In the genomic region with DNA sequence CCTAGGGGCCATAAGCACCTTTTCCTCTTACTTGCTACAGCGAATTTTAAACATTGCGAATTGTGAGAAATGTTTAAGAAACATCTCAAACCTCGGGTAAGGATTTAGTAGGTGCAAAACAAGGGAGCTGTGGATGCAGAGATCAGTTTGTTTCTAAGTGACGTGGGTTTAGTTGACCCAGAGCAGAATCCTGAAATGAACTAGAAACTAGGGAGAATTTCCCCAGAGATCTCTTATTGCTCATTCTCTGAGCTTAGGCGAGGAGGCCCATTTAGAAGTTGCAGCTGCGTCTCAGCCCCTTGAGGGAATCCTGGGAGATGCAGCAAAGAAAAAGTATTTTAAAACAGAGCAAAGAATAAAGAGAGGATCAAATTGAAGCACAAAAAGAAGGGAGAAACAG, we compare ENCODE assay signal across 21 cellular contexts. TPM values are rescaled to one million over a fixed set of nuclear protein-coding genes. Genes with fewer than 3 reads are reported as not detected.
A peak's percentile ranks its signal among the peaks of the same experiment; 100 is the strongest.
DNase-seq lines count a peak whose midpoint lies in the region; ATAC-seq, FAIRE-seq and TF ChIP-seq lines count a peak whose summit lies in the region.
"Had no signal": no experiment of that assay in that cellular context is flagged by ENCODE, and none has a peak within 500 bp of the region (broad histone marks: within the 10 kb centered on the region; RNA-seq: fewer than 3 reads in every experiment).

No MANE protein-coding gene starts in this region.

- H3K9me3 ChIP-seq in K562 (replicated peaks; ENCODE audit: control insufficient read depth, insufficient read depth, low read depth, low read length) (no peaks in the 10 kb centered on the region), transverse colon (no peaks in the 10 kb centered on the region)
- H3K9me3 ChIP-seq: BLaER1, HAP-1 had no signal

- TF ChIP-seq EP300 in K562 (IDR thresholded peaks at IDR 0.05; ENCODE audit: low read length) (no peak), transverse colon (IDR thresholded peaks at IDR 0.05; ENCODE audit: low read depth) (no peak)

- H3K4me3 ChIP-seq in GM23338, result no peak overlapping the region
- no peak overlapping the region for H3K4me3 ChIP-seq in K562
- no peak overlapping the region for H3K4me3 ChIP-seq in transverse colon
- H3K4me3 ChIP-seq: BLaER1, HAP-1 had no signal

- H3K4me2 ChIP-seq in GM23338, result no peak overlapping the region
- H3K4me2 ChIP-seq in K562 (ENCODE audit: insufficient read depth, low read length), result no peak overlapping the region
- H3K4me2 ChIP-seq: BLaER1 had no signal

- TF ChIP-seq POLR2A in K562 (conservative IDR thresholded peaks at IDR 0.05) (no peak), transverse colon (IDR thresholded peaks at IDR 0.05) (no peak)

- no peak overlapping the region for H3K27ac ChIP-seq in GM23338 (ENCODE audit: low read depth)
- H3K27ac ChIP-seq in K562 (ENCODE audit: extremely low read depth, low read depth, low read length), result no peak overlapping the region
- H3K27ac ChIP-seq in transverse colon, result no peak overlapping the region
- H3K27ac ChIP-seq: BLaER1 had no signal

- no peaks in the 10 kb centered on the region for H3K79me2 ChIP-seq in GM23338 (replicated peaks; ENCODE audit: insufficient read depth)
- no peaks in the 10 kb centered on the region for H3K79me2 ChIP-seq in K562 (ENCODE audit: control insufficient read depth, insufficient read depth, low read length)

- CTCF ChIA-PET in K562 (lab: Yijun Ruan, JAX; ENCODE audit: low intra/inter-chr PET ratio), result no interaction called here

- no peak overlapping the region for H3K9ac ChIP-seq in K562 (ENCODE audit: insufficient read depth in 1 of 2, low read depth in 2 of 2, low read length in 2 of 2)
- H3K9ac ChIP-seq: BLaER1 had no signal

- H3K9me1 ChIP-seq in K562 (ENCODE audit: control insufficient read depth, insufficient read depth, low read length), result no peaks in the 10 kb centered on the region

- no peaks in the 10 kb centered on the region; the same call in 1 of the 2 replicates for H3K9me2 ChIP-seq in GM23338 (ENCODE audit: insufficient read depth)

- 55% methylated on average over 4 of the region's 6 CpGs for WGBS in K562 (ENCODE audit: insufficient coverage, low coverage, missing lambda C conversion rate)
- 80 to 100% methylated on average over 2 to 6 of the region's 6 CpGs for WGBS in transverse colon (ENCODE audit: low coverage in 1 of 2), 2 donors

- H3K9me3 Mint-ChIP-seq in GM23338, result no peaks in the 10 kb centered on the region
- peaks cover 3% of the 10 kb centered on the region for H3K9me3 Mint-ChIP-seq in glutamatergic neuron (ENCODE audit: unreplicated experiment)
- H3K9me3 Mint-ChIP-seq: CD4-positive, alpha-beta memory T cell had no signal

- ATAC-seq in GM23338 (no peak), K562 (no peak), sciatic nerve (peak; percentile 68), HG03095 (IDR thresholded peaks at IDR 0.05; ENCODE audit: unreplicated experiment) (no peak), HG02840 (IDR thresholded peaks at IDR 0.05; ENCODE audit: low FRiP score, unreplicated experiment) (no peak)

- TF ChIP-seq CTCF in GM23338 (conservative IDR thresholded peaks at IDR 0.05; ENCODE audit: low read depth in 2 of 2) (no peak; a peak in 1 of 4 replicates), K562 (IDR thresholded peaks at IDR 0.05 in 2 of 3, conservative IDR thresholded peaks at IDR 0.05 in 1 of 3; ENCODE audit: insufficient read depth in 2 of 3, low read depth in 1 of 3, low read length in 3 of 3) (no peak), glutamatergic neuron (IDR thresholded peaks at IDR 0.05; ENCODE audit: partially characterized antibody, unreplicated experiment) (no peak), transverse colon (IDR thresholded peaks at IDR 0.05) (no peak)

- peaks cover 3% of the 10 kb centered on the region for H3K27me3 Mint-ChIP-seq in GM23338 (ENCODE audit: insufficient read depth, low read depth, poor library complexity)
- peaks cover 2% of the 10 kb centered on the region for H3K27me3 Mint-ChIP-seq in glutamatergic neuron (ENCODE audit: unreplicated experiment)

- no peaks in the 10 kb centered on the region for H3K4me1 Mint-ChIP-seq in GM23338
- peaks cover 5% of the 10 kb centered on the region for H3K4me1 Mint-ChIP-seq in glutamatergic neuron (ENCODE audit: low read depth, unreplicated experiment)

- H3K27me3 ChIP-seq in GM23338 (ENCODE audit: insufficient read depth) (no peaks in the 10 kb centered on the region), K562 (ENCODE audit: control insufficient read depth in 2 of 2, insufficient read depth in 2 of 2, low read length in 2 of 2) (no peaks in the 10 kb centered on the region), transverse colon (no peaks in the 10 kb centered on the region)
- H3K27me3 ChIP-seq: BLaER1 had no signal

- H3K4me1 ChIP-seq in GM23338 (ENCODE audit: insufficient read depth) (no peaks in the 10 kb centered on the region), K562 (replicated peaks in 1 of 2; ENCODE audit: control insufficient read depth in 2 of 2, insufficient read depth in 2 of 2, low read length in 2 of 2) (no peaks in the 10 kb centered on the region), transverse colon (no peaks in the 10 kb centered on the region)
- H3K4me1 ChIP-seq: HAP-1 had no signal

- no peak for TF ChIP-seq RAD21 in K562 (CRISPR knock-in tag; conservative IDR thresholded peaks at IDR 0.05 in 1 of 2, IDR thresholded peaks at IDR 0.05 in 1 of 2)

- H3K36me3 ChIP-seq in GM23338 (ENCODE audit: insufficient read depth) (no peaks in the 10 kb centered on the region), K562 (ENCODE audit: control insufficient read depth, insufficient read depth, low read length) (no peaks in the 10 kb centered on the region), transverse colon (no peaks in the 10 kb centered on the region)
- H3K36me3 ChIP-seq: BLaER1, HAP-1 had no signal

- no peaks in the 10 kb centered on the region for H3K36me3 Mint-ChIP-seq in GM23338 (ENCODE audit: low read depth)
- no peaks in the 10 kb centered on the region for H3K36me3 Mint-ChIP-seq in glutamatergic neuron (ENCODE audit: unreplicated experiment)
- H3K36me3 Mint-ChIP-seq: CD14-positive monocyte; CD4-positive, alpha-beta memory T cell had no signal

- BruUV-seq in K562 (replicated peaks; lab: Mats Ljungman, UMichigan), result no TSS peak

- H3K27ac Mint-ChIP-seq in GM23338 (no peak overlapping the region), glutamatergic neuron (ENCODE audit: unreplicated experiment) (peak overlapping the region; percentile 57)
- H3K27ac Mint-ChIP-seq: CD4-positive, alpha-beta memory T cell had no signal

- intact Hi-C loops in K562 (cut with micrococcal nuclease), result no loop called here
- intact Hi-C loops in sciatic nerve (cut with DNase I), result no loop called here
- intact Hi-C loops in transverse colon (cut with DNase I; ENCODE audit: low total_unique reads), result no loop called here

- FAIRE-seq in K562 (lab: Jason Lieb, UNC), result no peak
- FAIRE-seq: GM12892, GM18507, HTR-8/SVneo had no signal

- POLR2A ChIA-PET in K562 (lab: Yijun Ruan, JAX), result interaction anchor here (0.6 to 1.1 kb wide), 3 partner anchors 15 to 85 kb away, joined by 3 read pairs; no protein-coding TSS in a partner anchor

- H2AFZ ChIP-seq in GM23338, result peak overlapping the region; percentile 9; the same call in 1 of the 2 replicates
- H2AFZ ChIP-seq in K562 (ENCODE audit: low read depth, low read length), result 0 out of 2 replicates have a peak overlapping the region, but pooled peaks have one; percentile 31

- in situ Hi-C loops in K562 (cut with MboI) (no loop called here), transverse colon (cut with MboI; ENCODE audit: low pct_ligation_motif_present in 1 of 4, low pct_unique_long_range_greater_than_20kb in 1 of 4, low sequenced_read_pairs in 3 of 4) (loop anchor here in 2 of 4 donors (25.0 kb wide), 2 partner anchors 390 to 615 kb away; no protein-coding TSS in a partner anchor)

- no peaks in the 10 kb centered on the region for H3F3A ChIP-seq in GM23338 (replicated peaks; ENCODE audit: low read depth)

- no peaks in the 10 kb centered on the region for H4K20me1 ChIP-seq in GM23338 (replicated peaks; ENCODE audit: insufficient read depth)
- no peaks in the 10 kb centered on the region for H4K20me1 ChIP-seq in K562 (replicated peaks; ENCODE audit: control insufficient read depth, insufficient read depth, low read length)
- H4K20me1 ChIP-seq: BLaER1 had no signal

- DNase-seq in GM23338 (ENCODE audit: low spot score) (peak; percentile 13), K562 (ENCODE audit: extremely low read depth in 1 of 4, low spot score in 3 of 4) (no peak), glutamatergic neuron (peak; percentile 38), sciatic nerve (ENCODE audit: low spot score) (no peak), transverse colon (no peak)
- DNase-seq: 8988T; CD4-positive, alpha-beta memory T cell; DMS153; DMS79; GDM1; IMR-90 had no signal

- H3K4me3 Mint-ChIP-seq in GM23338 (no peak overlapping the region), glutamatergic neuron (ENCODE audit: unreplicated experiment) (peak overlapping the region; percentile 67)
- H3K4me3 Mint-ChIP-seq: CD14-positive monocyte; CD4-positive, alpha-beta memory T cell had no signal

TF ChIP-seq in GM23338, 12 proteins besides CTCF, POLR2A, EP300 and RAD21 (continues in another document):
- no peak for TF ChIP-seq EZH2 (IDR thresholded peaks at IDR 0.05; ENCODE audit: low read depth, unreplicated experiment)

TF ChIP-seq in K562, 482 proteins besides CTCF, POLR2A, EP300 and RAD21 (continues in another document):
- TF ChIP-seq SP2 (IDR thresholded peaks at IDR 0.05; ENCODE audit: extremely low read depth, low read depth, low read length, poor library complexity, severe bottlenecking), result no peak

RNA-seq across cellular contexts. Expression of a gene that starts 29.3 kb away (rescaled TPM):
- total RNA-seq in GM23338 (2014; rRNA removed; shearing (Covaris generic)), result 6.8 and 6.9 TPM in 2 replicates
- 2.9 and 3.0 TPM in 2 replicates for polyA plus RNA-seq in GM23338 (2016; fragmentation: Nextera tagmentation; extraction: Ambion mirVana)
- total RNA-seq in K562 (2011; cell fraction: chromatin; rRNA removed; ENCODE audit: low replicate concordance), result 10.6 and 11.9 TPM in 2 replicates
- total RNA-seq in K562 (2011; cell fraction: nucleolus; rRNA removed), result 10.7 and 12.1 TPM in 2 replicates
- total RNA-seq in K562 (2011; cell fraction: nucleoplasm; rRNA removed), result 12.3 and 12.6 TPM in 2 replicates
- total RNA-seq in K562 (2014; rRNA removed), result 8.6 and 10.4 TPM in 2 replicates
- 8.6 and 9.7 TPM in 2 replicates for total RNA-seq in K562 (2014; rRNA removed; fragmentation: Illumina TruSeq; extraction: Trizol)
- total RNA-seq in K562 (2015; rRNA removed; fragmentation: Illumina TruSeq; extraction: Trizol), result 6.2 and 7.1 TPM in 2 replicates
- 7.4 and 7.6 TPM in 2 replicates for total RNA-seq in K562 (2021)
- 5.2 and 9.3 TPM in 2 replicates for polyA plus RNA-seq in K562 (2011; rRNA removed)
- 5.4 and 7.5 TPM in 2 replicates for polyA plus RNA-seq in K562 (2011; cell fraction: cytosol; rRNA removed)
- polyA plus RNA-seq in K562 (2011; cell fraction: nucleus; rRNA removed), result 3.3 and 4.7 TPM in 2 replicates
- polyA plus RNA-seq in K562 (2012), result 5.3 and 6.4 TPM in 2 replicates
- 9.1 and 10.1 TPM in 2 replicates for polyA plus RNA-seq in K562 (2014; fragmentation: Illumina TruSeq; extraction: Trizol)
- polyA plus RNA-seq in K562 (2014; fragmentation: Nextera tagmentation; extraction: Ambion mirVana), result 10 to 100 TPM; 15.5 to 21.4 TPM
- 7.4 and 8.4 TPM in 2 replicates for polyA plus RNA-seq in K562 (2014; rRNA removed)
- polyA minus RNA-seq in K562 (2011; rRNA and poly(A)+ RNA removed), result 7.5 and 9.6 TPM in 2 replicates
- 2.9 and 6.8 TPM in 2 replicates for polyA minus RNA-seq in K562 (2011; cell fraction: cytosol; rRNA and poly(A)+ RNA removed)
- 7.9 and 9.6 TPM in 2 replicates for polyA minus RNA-seq in K562 (2011; cell fraction: nucleus; rRNA and poly(A)+ RNA removed)
- total RNA-seq in glutamatergic neuron (ENCODE audit: unreplicated experiment), result 1.3 TPM
- total RNA-seq in sciatic nerve, result 6.3 TPM
- total RNA-seq in transverse colon, result under 1 TPM in 3 of 4 donors, not detected in 1; 0.41 to 0.95 (median 0.60) TPM
- total RNA-seq: A673, IMR-90 had no signal
- polyA plus RNA-seq: AG04450, IMR-90 had no signal

Comparison
In these comparisons a context has a peak if more than half of its experiments do, and no peak if none do; other contexts are left out.
1. DNase-seq: peak in GM23338 (single experiment) and glutamatergic neuron (single experiment); none in K562 (0 of 4), sciatic nerve (single experiment) and transverse colon (single experiment).